ENCODE assay signal across 21 cellular contexts in genomic region chr7:112184455-112184854, GRCh38.
"Had no signal": no experiment of that assay in that cellular context is flagged by ENCODE, and none has a peak within 500 bp of the region (broad histone marks: within the 10 kb centered on the region; RNA-seq: fewer than 3 reads in every experiment).

No MANE protein-coding gene starts in this region.

- H3K36me3 ChIP-seq: esophagus squamous epithelium, gastrocnemius medialis, heart left ventricle, neural progenitor cell, spleen, tibial artery had no signal

- H3K4me2 ChIP-seq: neural progenitor cell had no signal

- FAIRE-seq: colon, keratinocyte had no signal

- H2AFZ ChIP-seq: neural progenitor cell had no signal

- H3K27me3 ChIP-seq: esophagus squamous epithelium, gastrocnemius medialis, heart left ventricle, neural progenitor cell, spleen, tibial artery had no signal

- H3K4me1 ChIP-seq: neural progenitor cell, spleen had no signal

- H3K9ac ChIP-seq: neural progenitor cell had no signal

- H3K27ac ChIP-seq: esophagus squamous epithelium, neural progenitor cell, spleen, tibial artery had no signal

- H3K4me3 ChIP-seq: esophagus squamous epithelium, gastrocnemius medialis, heart left ventricle, lung, neural progenitor cell, spleen, tibial artery had no signal

- H3K9me3 ChIP-seq: esophagus squamous epithelium, gastrocnemius medialis, heart left ventricle, spleen, tibial artery had no signal

- DNase-seq: activated CD4-positive, alpha-beta T cell treated with anti-CD3 and anti-CD28 coated beads for 1 hour; activated CD4-positive, alpha-beta T cell treated with anti-CD3 and anti-CD28 coated beads, Interleukin-2, amount 50 U/mL, for 1 hour; activated CD8-positive, alpha-beta T cell treated with anti-CD3 and anti-CD28 coated beads, Interleukin-2, amount 10 ng/mL, durations not matched to agents 7 days and 5 days; activated gamma-delta T cell treated with Interleukin-2 at 50 U/mL for 16 hours; activated T-cell treated with anti-CD3 and anti-CD28 coated beads, Interleukin-2, amount 50 U/mL, for 1 hour; aorta; effector memory CD8-positive, alpha-beta T cell; esophagus squamous epithelium; gastrocnemius medialis; heart left ventricle; naive thymus-derived CD8-positive, alpha-beta T cell; spleen; stimulated activated CD4-positive, alpha-beta T cell treated with anti-CD3 and anti-CD28 coated beads, Interleukin-4, amount 100 ng/mL, for 1 hour; stimulated activated naive CD4-positive, alpha-beta T cell treated with Interleukin-2 at 50 U/mL for 16 hours; T-helper 1 cell; T-helper 9 cell; tibial artery had no signal
